ENCODE assay signal across 9 cellular contexts in the genomic region with DNA sequence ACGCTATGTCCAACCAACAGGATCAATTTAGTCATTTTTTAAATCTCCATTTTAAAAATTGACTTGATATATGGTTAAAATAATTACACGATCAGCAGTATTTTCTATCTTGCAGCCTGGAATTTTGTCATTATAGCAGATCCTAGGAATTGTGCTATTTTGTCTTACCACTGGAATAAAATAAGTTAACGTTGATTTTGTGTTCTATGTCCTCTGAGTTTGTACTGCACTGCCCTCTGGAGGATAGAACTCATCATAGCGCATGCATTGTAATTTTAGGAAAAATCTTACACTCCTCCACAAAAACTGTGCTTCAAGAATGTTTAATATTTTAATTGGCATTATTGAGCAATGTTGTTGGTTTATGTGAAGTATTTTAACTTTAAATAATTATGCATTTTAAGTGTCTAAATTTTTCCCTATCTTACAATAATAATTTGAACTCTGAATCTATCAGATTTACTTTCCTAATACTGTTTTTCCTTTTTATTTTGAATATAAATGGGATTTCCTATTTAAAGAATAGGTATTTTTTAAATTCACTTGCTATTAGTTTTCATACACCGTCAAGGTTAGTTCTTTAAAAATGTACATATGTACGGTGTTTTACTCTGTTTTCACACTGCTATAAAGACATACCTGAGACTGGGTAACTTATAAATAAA.
DNase-seq lines count a peak whose midpoint lies in the region; ATAC-seq and TF ChIP-seq lines count a peak whose summit lies in the region.
"Had no signal": no experiment of that assay in that cellular context is flagged by ENCODE, and none has a peak within 500 bp of the region (broad histone marks: within the 10 kb centered on the region; RNA-seq: fewer than 3 reads in every experiment).

No MANE protein-coding gene starts in this region.

- no peak overlapping the region for H3K27ac Mint-ChIP-seq in chondrocyte (ENCODE audit: unreplicated experiment)
- H3K27ac Mint-ChIP-seq: T-helper 1 cell treated with Interleukin-12 subunit alpha and Interleukin-12 subunit beta and Interleukin-4 antibody, amounts not matched to agents 30 μg/mL and 1 μg/mL, for 36 hours had no signal

- H3K27me3 ChIP-seq in neuronal stem cell (ENCODE audit: control insufficient read depth in 3 of 3, insufficient read depth in 3 of 3, low read depth in 1 of 3, low read length in 3 of 3) = no peaks in the 10 kb centered on the region

- H3K79me1 ChIP-seq in neuronal stem cell (ENCODE audit: low read depth, low read length) = no peaks in the 10 kb centered on the region

- H3K9me3 Mint-ChIP-seq in chondrocyte (ENCODE audit: low read depth) = no peaks in the 10 kb centered on the region
- H3K9me3 Mint-ChIP-seq: T-helper 1 cell treated with Interleukin-12 subunit alpha and Interleukin-12 subunit beta and Interleukin-4 antibody, amounts not matched to agents 30 μg/mL and 1 μg/mL, for 36 hours had no signal

- no peak overlapping the region for H2BK5ac ChIP-seq in neuronal stem cell (ENCODE audit: low read length)

- no peak overlapping the region for H2BK15ac ChIP-seq in neuronal stem cell (ENCODE audit: low read length)

- H3K27me3 Mint-ChIP-seq in chondrocyte (ENCODE audit: low read depth) = peaks cover 53% of the 10 kb centered on the region

- peak; percentile 92 for TF ChIP-seq CTCF in chondrocyte (IDR thresholded peaks at IDR 0.05)

- no peak overlapping the region for H3K4me3 Mint-ChIP-seq in chondrocyte (ENCODE audit: unreplicated experiment)
- H3K4me3 Mint-ChIP-seq: T-helper 1 cell treated with Interleukin-12 subunit alpha and Interleukin-12 subunit beta and Interleukin-4 antibody, amounts not matched to agents 30 μg/mL and 1 μg/mL, for 36 hours had no signal

- ATAC-seq in GM21529 (IDR thresholded peaks at IDR 0.05; ENCODE audit: unreplicated experiment) (peak; percentile 60), HG02938 (IDR thresholded peaks at IDR 0.05; ENCODE audit: unreplicated experiment) (no peak)

- no peak overlapping the region for H2AK5ac ChIP-seq in neuronal stem cell (ENCODE audit: low read depth, low read length)

- no peak overlapping the region for H3K23ac ChIP-seq in neuronal stem cell (ENCODE audit: low read depth, low read length, poor library complexity)

- no peak overlapping the region for H2BK120ac ChIP-seq in neuronal stem cell (ENCODE audit: low read depth, low read length)

- no peaks in the 10 kb centered on the region for H3K36me3 ChIP-seq in neuronal stem cell (replicated peaks in 1 of 2; ENCODE audit: control insufficient read depth in 2 of 2, insufficient read depth in 2 of 2, low read length in 2 of 2)

- no CpG with 5 or more reads among the region's 6 CpGs for whole genome bisulfite sequencing in neuronal stem cell (ENCODE audit: extremely low coverage in 2 of 2, insufficient read length in 2 of 2, insufficient replicate concordance in 1 of 2), 2 donors

- H3K4me1 Mint-ChIP-seq in chondrocyte (ENCODE audit: low read depth) = no peaks in the 10 kb centered on the region

- H3K9me3 ChIP-seq in neuronal stem cell (replicated peaks in 1 of 2; ENCODE audit: control insufficient read depth in 2 of 2, insufficient read depth in 1 of 2, low read depth in 1 of 2, low read length in 2 of 2) = no peaks in the 10 kb centered on the region

- H2BK12ac ChIP-seq in neuronal stem cell (ENCODE audit: low read length) = no peak overlapping the region

- H3K14ac ChIP-seq in neuronal stem cell (ENCODE audit: low read length) = no peak overlapping the region

- DNase-seq in DMS53 (lab: John Stamatoyannopoulos, UW) (peak; percentile 72), NCI-H345 treated with DMSO at 0.1 percent for 48 hours (lab: John Stamatoyannopoulos, UW; ENCODE audit: unreplicated experiment) (peak; percentile 5), chondrocyte (ENCODE audit: low spot score) (no peak), neuronal stem cell (ENCODE audit: low spot score) (peak; percentile 20), activated T-cell treated with anti-CD3 and anti-CD28 coated beads for 4 hours (no peak)
- DNase-seq in activated T-cell treated with anti-CD3 and anti-CD28 coated beads, Interleukin-2, amount 50 U/mL, for 1 hour = no peak

- no peaks in the 10 kb centered on the region for H3K36me3 Mint-ChIP-seq in chondrocyte (ENCODE audit: low read depth)

- H3K4me3 ChIP-seq in neuronal stem cell (ENCODE audit: low read length in 2 of 2) = no peak overlapping the region

- H4K8ac ChIP-seq in neuronal stem cell (ENCODE audit: low read depth, low read length) = no peak overlapping the region

- no peak overlapping the region for H3K18ac ChIP-seq in neuronal stem cell (ENCODE audit: low read length)

- no peak overlapping the region for H3K9ac ChIP-seq in neuronal stem cell (ENCODE audit: low read depth, low read length, poor library complexity)

- H2AFZ ChIP-seq in neuronal stem cell (ENCODE audit: low read length) = no peak overlapping the region

- H4K91ac ChIP-seq in neuronal stem cell (ENCODE audit: low read depth, low read length, poor library complexity) = no peak overlapping the region

- no peaks in the 10 kb centered on the region for H3K4me1 ChIP-seq in neuronal stem cell (ENCODE audit: control insufficient read depth in 2 of 2, insufficient read depth in 1 of 2, low read depth in 1 of 2, low read length in 2 of 2)

- no peak overlapping the region for H3K27ac ChIP-seq in neuronal stem cell (replicated peaks; ENCODE audit: low read length)

- H3K4ac ChIP-seq in neuronal stem cell (ENCODE audit: low read length) = no peak overlapping the region

- H3K4me2 ChIP-seq in neuronal stem cell (ENCODE audit: insufficient read depth, low read length, poor library complexity, severe bottlenecking) = no peak overlapping the region

Comparison
In these comparisons a context has a peak if more than half of its experiments do, and no peak if none do; other contexts are left out.
1. DNase-seq: peak in DMS53 (single experiment), NCI-H345 treated with DMSO at 0.1 percent for 48 hours (single experiment) and neuronal stem cell (single experiment); none in chondrocyte (single experiment), activated T-cell treated with anti-CD3 and anti-CD28 coated beads for 4 hours (single experiment) and activated T-cell treated with anti-CD3 and anti-CD28 coated beads, Interleukin-2, amount 50 U/mL, for 1 hour (single experiment).